Comparison of ENCODE assay signal across 8 cellular contexts in genomic region chr16:56451753-56452689, GRCh38. TPM values are rescaled to one million over a fixed set of nuclear protein-coding genes. Genes with fewer than 3 reads are reported as not detected.
DNase-seq lines count a peak whose midpoint lies in the region; ATAC-seq and TF ChIP-seq lines count a peak whose summit lies in the region.

No MANE protein-coding gene starts in this region.

- peak; percentile 12 for DNase-seq in NCI-H2029 (lab: John Stamatoyannopoulos, UW)
- DNase-seq in NCI-H2029 treated with DMSO at 0.1 percent for 48 hours (lab: John Stamatoyannopoulos, UW) = no peak
- DNase-seq in SK-N-DZ (ENCODE audit: low spot score) = peak; percentile 31
- peak; percentile 36 to 69 for DNase-seq in dermis microvascular lymphatic vessel endothelial cell (ENCODE audit: low read depth in 2 of 2)
- DNase-seq in lung (ENCODE audit: low spot score) = no peak
- peak; percentile 26 for DNase-seq in transverse colon

- H3K27ac ChIP-seq in lung (ENCODE audit: low read depth in 1 of 2, low read length in 1 of 2) (peak overlapping the region; percentile 91 to 92), transverse colon (peak overlapping the region; percentile 86 to 93 (median 91))

- peak; percentile 31 for ATAC-seq in GM21390 (IDR thresholded peaks at IDR 0.05; ENCODE audit: unreplicated experiment)
- ATAC-seq in HG03571 (IDR thresholded peaks at IDR 0.05; ENCODE audit: unreplicated experiment) = peak; percentile 29
- peak; percentile 30 for ATAC-seq in lung (ENCODE audit: insufficient read depth, low FRiP score)

- H3K36me3 ChIP-seq in lung (ENCODE audit: control insufficient read depth in 2 of 2, insufficient read depth in 2 of 2, low read length in 2 of 2) (peaks cover 9 to 18% of the 10 kb centered on the region in 2 donors), transverse colon (peaks cover 0 to 29% (median 7%) of the 10 kb centered on the region in 4 donors)

- H3K4me1 ChIP-seq in lung (ENCODE audit: control insufficient read depth in 2 of 2, insufficient read depth in 2 of 2, low read length in 2 of 2) = peaks cover 11 to 17% of the 10 kb centered on the region in 2 donors
- H3K4me1 ChIP-seq in transverse colon = peaks cover 20 to 43% (median 26%) of the 10 kb centered on the region in 4 donors

- intact Hi-C loops in transverse colon (cut with DNase I; ENCODE audit: low total_unique reads) = no loop called here

- TF ChIP-seq POLR2A in transverse colon (IDR thresholded peaks at IDR 0.05) = no peak

- H3K4me3 ChIP-seq in lung (peak overlapping the region; percentile 53), transverse colon (peak overlapping the region; percentile 58 to 85 (median 74))

- in situ Hi-C loops in transverse colon (cut with MboI; ENCODE audit: low pct_ligation_motif_present in 1 of 4, low pct_unique_long_range_greater_than_20kb in 1 of 4, low sequenced_read_pairs in 3 of 4) = no loop called here

- TF ChIP-seq CTCF in lung (IDR thresholded peaks at IDR 0.05; ENCODE audit: control extremely low read depth, extremely low read depth) = no peak
- TF ChIP-seq CTCF in transverse colon (IDR thresholded peaks at IDR 0.05) = no peak

- H3K27me3 ChIP-seq in lung (ENCODE audit: control insufficient read depth, insufficient read depth) (no peaks in the 10 kb centered on the region), transverse colon (no peaks in the 10 kb centered on the region)

- no peak for TF ChIP-seq EP300 in transverse colon (IDR thresholded peaks at IDR 0.05; ENCODE audit: low read depth)

- 7 to 11% methylated on average over 31 of the region's 31 CpGs for WGBS in lung, 2 donors
- WGBS in transverse colon (ENCODE audit: low coverage in 1 of 2), 2 donors = 3% methylated on average over 31 of the region's 31 CpGs; no CpG with 5 or more reads in 1 of the 2 donors

- H3K9me3 ChIP-seq in lung (ENCODE audit: control insufficient read depth in 2 of 2, insufficient read depth in 1 of 2, low read length in 1 of 2) = no peaks in the 10 kb centered on the region
- no peaks in the 10 kb centered on the region for H3K9me3 ChIP-seq in transverse colon

RNA-seq across cellular contexts. Expression of gene OGFOD1, which starts 0.7 kb away (rescaled TPM):
- 90.0 and 153 TPM in 2 replicates for polyA plus RNA-seq in SK-N-DZ (2014; cell fraction: cytosol; rRNA removed)
- 32.6 and 38.4 TPM in 2 replicates for polyA plus RNA-seq in SK-N-DZ (2014; cell fraction: nucleus; rRNA removed)
- 44.3 and 49.8 TPM in 2 replicates for total RNA-seq in dermis microvascular lymphatic vessel endothelial cell
- 10 to 100 TPM; 32.4 to 36.1 TPM for total RNA-seq in lung
- 10 to 100 TPM in 1 of 2 donors, 1 to 10 TPM in 1; 9.1 to 26.6 TPM for polyA plus RNA-seq in lung
- total RNA-seq in transverse colon = 10 to 100 TPM in 2 of 4 donors, 1 to 10 TPM in 2; 2.8 to 22.5 (median 9.5) TPM

RNA-seq across cellular contexts. Expression of gene NUDT21, which starts 0.9 kb away (rescaled TPM):
- 178 and 181 TPM in 2 replicates for polyA plus RNA-seq in SK-N-DZ (2014; cell fraction: cytosol; rRNA removed)
- polyA plus RNA-seq in SK-N-DZ (2014; cell fraction: nucleus; rRNA removed) = 75.6 and 80.7 TPM in 2 replicates
- total RNA-seq in dermis microvascular lymphatic vessel endothelial cell (62.1 and 82.0 TPM in 2 replicates), lung (10 to 100 TPM; 84.8 to 91.0 TPM), transverse colon (10 to 100 TPM in 3 of 4 donors, 1 to 10 TPM in 1; 7.5 to 41.9 (median 23.0) TPM)
- polyA plus RNA-seq in lung = 10 to 100 TPM; 30.9 to 36.1 TPM

RNA-seq across cellular contexts. Expression of gene AMFR, which starts 26.7 kb away (rescaled TPM):
- polyA plus RNA-seq in SK-N-DZ (2014; cell fraction: cytosol; rRNA removed) = 43.9 and 50.9 TPM in 2 replicates
- 26.5 and 38.2 TPM in 2 replicates for polyA plus RNA-seq in SK-N-DZ (2014; cell fraction: nucleus; rRNA removed)
- total RNA-seq in dermis microvascular lymphatic vessel endothelial cell (251 and 306 TPM in 2 replicates), lung (10 to 100 TPM; 79.4 to 86.1 TPM), transverse colon (100 to 1,000 TPM in 2 of 4 donors, 10 to 100 TPM in 2; 60.7 to 156 (median 114) TPM)
- polyA plus RNA-seq in lung = 10 to 100 TPM; 39.5 to 43.1 TPM

Comparison
In these comparisons a context has a peak if more than half of its experiments do, and no peak if none do; other contexts are left out.
1. DNase-seq: peak in NCI-H2029 (single experiment), SK-N-DZ (single experiment), dermis microvascular lymphatic vessel endothelial cell (2 of 2) and transverse colon (single experiment); none in NCI-H2029 treated with DMSO at 0.1 percent for 48 hours (single experiment) and lung (single experiment).
2. Peak in every context shown above with its lines, with median percentiles within 50 percentile points of each other: ATAC-seq.